24 cellular contexts compared by ENCODE assay signal in the genomic region with DNA sequence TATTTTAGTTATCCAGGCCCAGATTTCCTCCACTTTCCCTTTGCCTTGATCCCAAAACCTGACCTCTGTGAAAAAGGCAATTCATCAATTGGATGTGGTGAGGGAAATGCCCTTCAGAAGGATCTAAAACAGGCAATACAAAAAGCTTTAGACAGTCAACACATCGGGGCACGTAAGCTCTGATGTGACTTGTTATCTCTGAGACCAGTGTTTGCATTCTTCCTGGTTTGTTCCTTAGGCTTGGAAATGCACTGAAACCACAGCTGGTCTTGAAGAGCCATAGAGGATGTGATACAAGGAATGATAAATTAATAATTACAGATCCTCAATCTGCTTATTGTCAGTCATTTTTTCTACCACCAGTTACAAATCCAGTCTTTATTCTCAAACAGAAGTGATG.
DNase-seq lines count a peak whose midpoint lies in the region; ATAC-seq and TF ChIP-seq lines count a peak whose summit lies in the region.
"Had no signal": no experiment of that assay in that cellular context is flagged by ENCODE, and none has a peak within 500 bp of the region (broad histone marks: within the 10 kb centered on the region; RNA-seq: fewer than 3 reads in every experiment).

No MANE protein-coding gene starts in this region.

- H3K4me2 ChIP-seq in neural progenitor cell = no peak overlapping the region

- H3K27ac Mint-ChIP-seq in neural progenitor cell = no peak overlapping the region
- H3K27ac Mint-ChIP-seq in activated CD8-positive, alpha-beta memory T cell treated with anti-CD3 and anti-CD28 coated beads, Interleukin-2, amount 10 ng/mL, durations not matched to agents 7 days and 5 days = no peak overlapping the region

- peak; percentile 47 for DNase-seq in DMS79 treated with DMSO at 0.1 percent for 48 hours (lab: John Stamatoyannopoulos, UW)
- DNase-seq in DMS79 (lab: John Stamatoyannopoulos, UW) = no peak
- DNase-seq in NCI-H69 (lab: John Stamatoyannopoulos, UW) = peak; percentile 46
- peak; percentile 17 for DNase-seq in choroid plexus epithelial cell (ENCODE audit: low read depth)
- DNase-seq in neural progenitor cell (ENCODE audit: low spot score) = no peak
- no peak for DNase-seq in activated CD8-positive, alpha-beta memory T cell treated with anti-CD3 and anti-CD28 coated beads, Interleukin-2, amount 10 ng/mL, durations not matched to agents 7 days and 5 days
- no peak for DNase-seq in stimulated activated CD4-positive, alpha-beta T cell treated with anti-CD3 and anti-CD28 coated beads, Interleukin-15, amount 100 ng/mL, for 24 hours
- DNase-seq: activated CD4-positive, alpha-beta T cell treated with anti-CD3 and anti-CD28 coated beads, Interleukin-2, amount 50 U/mL, for 48 hours; activated gamma-delta T cell treated with Interleukin-2 at 50 U/mL for 16 hours; COR-L47; effector CD4-positive, alpha-beta T cell; esophagus squamous epithelium; left cardiac atrium; mucosa of descending colon; NCI-H1105; NCI-H2171; NCI-H526 treated with DMSO at 0.1 percent for 48 hours; OCI-M1; SIG-M5; stimulated activated CD4-positive, alpha-beta T cell treated with anti-CD3 and anti-CD28 coated beads, Interleukin-12 subunit alpha, Interleukin-12 subunit beta, amount 100 ng/mL, for 4 hours; stimulated activated CD8-positive, alpha-beta memory T cell treated with anti-CD3 and anti-CD28 coated beads, Interleukin-4, amount 100 ng/mL, for 48 hours had no signal

- CTCF ChIA-PET in activated CD8-positive, alpha-beta memory T cell treated with anti-CD3 and anti-CD28 coated beads, Interleukin-2, amount 10 ng/mL, durations not matched to agents 7 days and 5 days (lab: Charles Lee) = interaction anchor here (1.0 to 1.7 kb wide), 2 partner anchors 17 to 311 kb away, joined by 3 to 6 read pairs; no protein-coding TSS in a partner anchor

- H3K4me3 Mint-ChIP-seq in neural progenitor cell = no peak overlapping the region
- no peak overlapping the region for H3K4me3 Mint-ChIP-seq in activated CD8-positive, alpha-beta memory T cell treated with anti-CD3 and anti-CD28 coated beads, Interleukin-2, amount 10 ng/mL, durations not matched to agents 7 days and 5 days
- H3K4me3 Mint-ChIP-seq: neural crest cell had no signal

- H3F3A ChIP-seq in neural progenitor cell (ENCODE audit: low read depth) = no peaks in the 10 kb centered on the region

- H3K9me3 Mint-ChIP-seq in neural progenitor cell = no peaks in the 10 kb centered on the region
- H3K9me3 Mint-ChIP-seq in activated CD8-positive, alpha-beta memory T cell treated with anti-CD3 and anti-CD28 coated beads, Interleukin-2, amount 10 ng/mL, durations not matched to agents 7 days and 5 days (ENCODE audit: low read depth) = no peaks in the 10 kb centered on the region

- H3K27ac ChIP-seq in neural progenitor cell = no peak overlapping the region
- H3K27ac ChIP-seq: 22Rv1, esophagus squamous epithelium had no signal

- H3K9ac ChIP-seq in neural progenitor cell = no peak overlapping the region

- H3K4me1 ChIP-seq in neural progenitor cell = no peaks in the 10 kb centered on the region

- H3K36me3 ChIP-seq in neural progenitor cell = no peaks in the 10 kb centered on the region
- H3K36me3 ChIP-seq: esophagus squamous epithelium had no signal

- no peaks in the 10 kb centered on the region for H4K20me1 ChIP-seq in neural progenitor cell (ENCODE audit: low read depth)

- ATAC-seq in HG02870 (IDR thresholded peaks at IDR 0.05; ENCODE audit: unreplicated experiment) = no peak
- ATAC-seq in activated CD8-positive, alpha-beta memory T cell treated with anti-CD3 and anti-CD28 coated beads, Interleukin-2, amount 10 ng/mL, durations not matched to agents 7 days and 5 days = no peak
- ATAC-seq: left cardiac atrium, mucosa of descending colon had no signal

- peak overlapping the region; percentile 61 for H2AFZ ChIP-seq in neural progenitor cell (replicated peaks)

- no peak overlapping the region for H3K4me3 ChIP-seq in choroid plexus epithelial cell (ENCODE audit: low read depth, low read length)
- H3K4me3 ChIP-seq in neural progenitor cell = no peak overlapping the region
- H3K4me3 ChIP-seq: esophagus squamous epithelium, mucosa of descending colon had no signal

- H3K4me1 Mint-ChIP-seq in neural progenitor cell = peaks cover 23% of the 10 kb centered on the region
- peaks cover 5% of the 10 kb centered on the region for H3K4me1 Mint-ChIP-seq in activated CD8-positive, alpha-beta memory T cell treated with anti-CD3 and anti-CD28 coated beads, Interleukin-2, amount 10 ng/mL, durations not matched to agents 7 days and 5 days

- H3K79me2 ChIP-seq in neural progenitor cell (ENCODE audit: low read depth) = no peaks in the 10 kb centered on the region

- no peaks in the 10 kb centered on the region for H3K27me3 ChIP-seq in neural progenitor cell
- H3K27me3 ChIP-seq: esophagus squamous epithelium had no signal

- no peaks in the 10 kb centered on the region for H3K36me3 Mint-ChIP-seq in neural progenitor cell
- no peaks in the 10 kb centered on the region for H3K36me3 Mint-ChIP-seq in activated CD8-positive, alpha-beta memory T cell treated with anti-CD3 and anti-CD28 coated beads, Interleukin-2, amount 10 ng/mL, durations not matched to agents 7 days and 5 days

- H3K27me3 Mint-ChIP-seq in neural progenitor cell (ENCODE audit: insufficient read depth, low read depth) = peaks cover 2% of the 10 kb centered on the region
- H3K27me3 Mint-ChIP-seq in activated CD8-positive, alpha-beta memory T cell treated with anti-CD3 and anti-CD28 coated beads, Interleukin-2, amount 10 ng/mL, durations not matched to agents 7 days and 5 days = no peaks in the 10 kb centered on the region

- no peaks in the 10 kb centered on the region for H3K9me3 ChIP-seq in neural progenitor cell (ENCODE audit: low read depth)
- H3K9me3 ChIP-seq: esophagus squamous epithelium, mucosa of descending colon had no signal

- TF ChIP-seq CTCF in choroid plexus epithelial cell (conservative IDR thresholded peaks at IDR 0.05; ENCODE audit: low read depth, low read length) (no peak), neural progenitor cell (IDR thresholded peaks at IDR 0.05) (no peak)

Comparison
In these comparisons a context has a peak if more than half of its experiments do, and no peak if none do; other contexts are left out.
1. DNase-seq: peak in DMS79 treated with DMSO at 0.1 percent for 48 hours (single experiment), NCI-H69 (single experiment) and choroid plexus epithelial cell (single experiment); none in DMS79 (single experiment), neural progenitor cell (single experiment), activated CD8-positive, alpha-beta memory T cell treated with anti-CD3 and anti-CD28 coated beads, Interleukin-2, amount 10 ng/mL, durations not matched to agents 7 days and 5 days (single experiment) and stimulated activated CD4-positive, alpha-beta T cell treated with anti-CD3 and anti-CD28 coated beads, Interleukin-15, amount 100 ng/mL, for 24 hours (single experiment).